In genomic region chr17:64919289-64920025, GRCh38 we compare ENCODE assay signal across 8 cellular contexts. TPM values are rescaled to one million over a fixed set of nuclear protein-coding genes. Genes with fewer than 3 reads are reported as not detected.
DNase-seq lines count a peak whose midpoint lies in the region; ATAC-seq and TF ChIP-seq lines count a peak whose summit lies in the region.
"Not testable (repeated sequence)": the region's sequence is repeated elsewhere in the genome, so short reads cannot be mapped to it uniquely, and the experiment has no call there.

TSS of gene LRRC37A3 (minus strand) at chr17:64919478. CDS start at chr17:64897257, 22,221 bp downstream.

- H3K27me3 Mint-ChIP-seq in H9 (ENCODE audit: low read depth), result peaks cover 15% of the 10 kb centered on the region
- not testable (repeated sequence) for H3K27me3 Mint-ChIP-seq in nephron (ENCODE audit: low read depth)

- not testable (repeated sequence) for H3T11ph ChIP-seq in H9 (ENCODE audit: low read length)

- not testable (repeated sequence) for H2BK12ac ChIP-seq in H9 (ENCODE audit: insufficient read length, low read depth, low read length)

- not testable (repeated sequence) for H3K27ac ChIP-seq in H9 (ENCODE audit: insufficient read length, low read depth, low read length)
- peak within 1 kb of the TSS; percentile 74 for H3K27ac ChIP-seq in RWPE2 (ENCODE audit: poor library complexity, severe bottlenecking)

- H3K27me3 ChIP-seq in H9 (ENCODE audit: insufficient read depth, low read length); Loucy (ENCODE audit: insufficient read depth, low read length, poor library complexity, severe bottlenecking); RWPE2 (ENCODE audit: insufficient read depth, poor library complexity, severe bottlenecking): not testable (repeated sequence)

- H3K9ac ChIP-seq in H9 (ENCODE audit: extremely low read depth, insufficient read length, low read length) (peak within 1 kb of the TSS; percentile 41), Loucy (ENCODE audit: low read depth, low read length, poor library complexity, severe bottlenecking) (peak within 1 kb of the TSS; percentile 81)

- H3K4me3 ChIP-seq in Loucy (ENCODE audit: low read length, poor library complexity, severe bottlenecking) (peak within 1 kb of the TSS; percentile 79), RWPE2 (ENCODE audit: severe bottlenecking) (peak within 1 kb of the TSS; percentile 88), fibroblast of the aortic adventitia (ENCODE audit: low read depth, low read length) (peak within 1 kb of the TSS; percentile 65)

- H3K18ac ChIP-seq in H9 (ENCODE audit: insufficient read length, low read depth, low read length), result peak within 1 kb of the TSS; percentile 81

- DNase-seq in GDM1 (lab: John Stamatoyannopoulos, UW) (peak; percentile 96), H9 (peak; percentile 99), RWPE2 (ENCODE audit: low spot score) (peak; percentile 95), fibroblast of the aortic adventitia (ENCODE audit: low read depth) (peak; percentile 87)
- peak; percentile 97 for DNase-seq in activated T-helper 9 cell treated with anti-CD3 and anti-CD28 coated beads, Interleukin-2, amount 50 U/mL, for 16 hours (ENCODE audit: low read depth)
- peak; percentile 100 for DNase-seq in stimulated activated naive CD8-positive, alpha-beta T cell treated with anti-CD3 and anti-CD28 coated beads, Interleukin-15, Interleukin-2, amounts not matched to agents 100 U/mL and 50 U/mL, for 24 hours

- ATAC-seq in RWPE2 (ENCODE audit: low read depth), result peak; percentile 98
- ATAC-seq in stimulated activated naive CD8-positive, alpha-beta T cell treated with anti-CD3 and anti-CD28 coated beads, Interleukin-15, Interleukin-2, amounts not matched to agents 100 U/mL and 50 U/mL, for 24 hours, result peak; percentile 99

- not testable (repeated sequence) for H4K5ac ChIP-seq in H9 (ENCODE audit: insufficient read length, low read depth, low read length)

- not testable (repeated sequence) for H3K36me3 ChIP-seq in Loucy (ENCODE audit: insufficient read depth, low read length); RWPE2 (ENCODE audit: low read depth)

- H4K8ac ChIP-seq in H9 (replicated peaks; ENCODE audit: insufficient read length, low read depth, low read length), result not testable (repeated sequence)

- H2BK20ac ChIP-seq in H9 (ENCODE audit: low read depth, low read length, poor library complexity, severe bottlenecking), result not testable (repeated sequence)

- peaks cover 9 to 14% of the 10 kb centered on the region in 2 experiments for H3K4me1 Mint-ChIP-seq in H9
- not testable (repeated sequence) for H3K4me1 Mint-ChIP-seq in nephron

- H3K4ac ChIP-seq in H9 (ENCODE audit: low read depth, low read length), result not testable (repeated sequence)

- TF ChIP-seq CTCF in H9 (conservative IDR thresholded peaks at IDR 0.05) (peak; percentile 98), Loucy (conservative IDR thresholded peaks at IDR 0.05; ENCODE audit: low read length) (peak; percentile 75), RWPE2 (IDR thresholded peaks at IDR 0.05; ENCODE audit: poor library complexity, severe bottlenecking) (peak; percentile 94), fibroblast of the aortic adventitia (IDR thresholded peaks at IDR 0.05; ENCODE audit: insufficient read depth, low read length) (peak; percentile 68), nephron (IDR thresholded peaks at IDR 0.05; ENCODE audit: unreplicated experiment in 3 of 3) (peak; percentile 97 to 98 (median 98))

- H4K91ac ChIP-seq in H9 (ENCODE audit: insufficient read length, low read depth, low read length), result not testable (repeated sequence)

- peak within 1 kb of the TSS; percentile 62; the same call in 1 of the 2 replicates for H3K14ac ChIP-seq in H9 (ENCODE audit: insufficient read depth, low read length)

- H3K23ac ChIP-seq in H9 (ENCODE audit: insufficient read length, low read depth, low read length), result not testable (repeated sequence)

- not testable (repeated sequence) for H3K9me3 Mint-ChIP-seq in H9, nephron

- H3K4me1 ChIP-seq in H9 (ENCODE audit: insufficient read depth, low read length); RWPE2 (ENCODE audit: insufficient read depth, poor library complexity, severe bottlenecking): not testable (repeated sequence)
- peaks cover 13% of the 10 kb centered on the region for H3K4me1 ChIP-seq in Loucy (ENCODE audit: insufficient read depth, low read length, poor library complexity, severe bottlenecking)

- H3K4me2 ChIP-seq in H9 (ENCODE audit: insufficient read depth, insufficient read length, low read length) (peak within 1 kb of the TSS; percentile 21), Loucy (ENCODE audit: low read depth, low read length, poor library complexity, severe bottlenecking) (peak within 1 kb of the TSS; percentile 75)

- peak within 1 kb of the TSS; percentile 83 for H2BK120ac ChIP-seq in H9 (ENCODE audit: low read depth, low read length, poor library complexity, severe bottlenecking)

- H2BK5ac ChIP-seq in H9 (ENCODE audit: insufficient read length, low read length), result not testable (repeated sequence)

- not testable (repeated sequence) for H3K79me1 ChIP-seq in H9 (ENCODE audit: insufficient read depth, low read depth, low read length, poor library complexity, severe bottlenecking)

- not testable (repeated sequence) for H3K79me2 ChIP-seq in H9 (ENCODE audit: insufficient read depth, low read length); Loucy (ENCODE audit: insufficient read depth, low read length)

- not testable (repeated sequence) for H3K56ac ChIP-seq in H9 (ENCODE audit: insufficient read length, low read depth, low read length)

- not testable (repeated sequence) for H3F3A ChIP-seq in Loucy (ENCODE audit: low read depth)

- not testable (repeated sequence) for H4K20me1 ChIP-seq in H9 (ENCODE audit: control insufficient read depth, insufficient read depth, insufficient read length); Loucy (ENCODE audit: insufficient read depth, low read length, poor library complexity, severe bottlenecking)

- H2BK15ac ChIP-seq in H9 (ENCODE audit: low read depth, low read length), result not testable (repeated sequence)

- not testable (repeated sequence) for H3K23me2 ChIP-seq in H9 (ENCODE audit: insufficient read length, low read depth, low read length, poor library complexity, severe bottlenecking)

- not testable (repeated sequence) for H3K36me3 Mint-ChIP-seq in H9 (ENCODE audit: insufficient read depth in 1 of 3, low read depth in 3 of 3); nephron (ENCODE audit: low read depth)

- peak within 1 kb of the TSS in 2 of 3 experiments; percentile 85 to 89; a peak in 3 of 7 replicates for H3K27ac Mint-ChIP-seq in H9
- peak within 1 kb of the TSS; percentile 92 to 95 (median 94) for H3K27ac Mint-ChIP-seq in nephron

- H2AK5ac ChIP-seq in H9 (ENCODE audit: insufficient read length, low read length), result not testable (repeated sequence)

- H2AFZ ChIP-seq in H9 (ENCODE audit: low read length), result not testable (repeated sequence)
- peak within 1 kb of the TSS; percentile 94 for H2AFZ ChIP-seq in Loucy (ENCODE audit: low read length)

- not testable (repeated sequence) for H3K9me2 ChIP-seq in Loucy (replicated peaks; ENCODE audit: low read depth, low read length)

- peak within 1 kb of the TSS; percentile 78 to 86 for H3K4me3 Mint-ChIP-seq in H9
- peak within 1 kb of the TSS; percentile 87 to 93 (median 92) for H3K4me3 Mint-ChIP-seq in nephron

- H3K9me3 ChIP-seq in H9 (ENCODE audit: control insufficient read depth, low read depth, low read length); Loucy (ENCODE audit: insufficient read depth, low read depth, low read length); RWPE2 (ENCODE audit: severe bottlenecking): not testable (repeated sequence)

- WGBS in H9 (ENCODE audit: extremely low coverage, insufficient read length, low lambda C conversion rate), result no CpG with 5 or more reads among the region's 70 CpGs

RNA-seq across cellular contexts. Expression of gene LRRC37A3, which starts in this region (rescaled TPM):
- total RNA-seq in H9 (2021) (5.4 and 7.1 TPM in 2 replicates), fibroblast of the aortic adventitia (ENCODE audit: low replicate concordance) (8.9 and 10.1 TPM in 2 replicates)
